Comparison of ENCODE assay signal across 19 cellular contexts in the genomic region with DNA sequence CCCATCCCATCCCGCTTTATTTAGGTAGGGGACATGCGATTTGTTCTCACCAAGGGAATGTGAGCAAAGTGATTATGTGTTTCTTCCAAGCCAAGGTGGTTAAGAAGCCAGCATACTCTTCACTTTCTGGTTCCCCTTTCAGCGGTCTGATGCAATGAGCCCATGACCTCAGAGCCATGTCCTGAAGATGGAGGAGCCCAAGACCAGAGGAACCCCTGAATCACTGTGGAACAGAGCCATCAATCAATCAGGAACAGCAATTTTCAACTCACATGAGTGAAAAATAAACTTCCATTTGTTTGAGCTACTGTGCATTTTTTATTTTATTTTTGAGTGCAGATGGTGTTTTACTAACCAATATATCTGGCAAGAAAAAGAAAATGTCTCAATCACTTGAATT. TPM values are rescaled to one million over a fixed set of nuclear protein-coding genes. Genes with fewer than 3 reads are reported as not detected.
DNase-seq lines count a peak whose midpoint lies in the region; ATAC-seq, FAIRE-seq and TF ChIP-seq lines count a peak whose summit lies in the region.
"Had no signal": no experiment of that assay in that cellular context is flagged by ENCODE, and none has a peak within 500 bp of the region (broad histone marks: within the 10 kb centered on the region; RNA-seq: fewer than 3 reads in every experiment).

No MANE protein-coding gene starts in this region.

- FAIRE-seq in HepG2 (lab: Jason Lieb, UNC) (no peak), keratinocyte (lab: Jason Lieb, UNC) (peak; percentile 41), D721Med (lab: Jason Lieb, UNC) (no peak)
- FAIRE-seq: A549, H54 had no signal

- BruUV-seq in HepG2 (replicated peaks; lab: Mats Ljungman, UMichigan): no TSS peak

- POLR2A ChIA-PET in HepG2 (lab: Yijun Ruan, JAX): no interaction called here

- H2AFZ ChIP-seq in HepG2 (ENCODE audit: low read length) (no peak overlapping the region), OCI-LY3 (ENCODE audit: low read depth, low read length) (no peak overlapping the region), keratinocyte (ENCODE audit: control insufficient read depth, low read length) (no peak overlapping the region)

- TF ChIP-seq EP300 in HepG2 (IDR thresholded peaks at IDR 0.05; ENCODE audit: low read depth in 2 of 2, low read length in 2 of 2) (no peak), HepG2 (CRISPR knock-in tag; IDR thresholded peaks at IDR 0.05; ENCODE audit: borderline replicate concordance) (no peak), sigmoid colon (IDR thresholded peaks at IDR 0.05) (no peak)

- ATAC-seq in right lobe of liver: peak in 3 of 4 donors; percentile 39 to 49 (median 41)
- ATAC-seq in HepG2: no peak
- peak; percentile 69 for ATAC-seq in upper lobe of right lung
- ATAC-seq in GM21515 (IDR thresholded peaks at IDR 0.05; ENCODE audit: unreplicated experiment): no peak
- ATAC-seq: A549 had no signal

- no peaks in the 10 kb centered on the region; the same call in 1 of the 2 replicates for H4K20me1 ChIP-seq in HepG2 (ENCODE audit: insufficient read depth, low read length)
- H4K20me1 ChIP-seq in OCI-LY3 (ENCODE audit: insufficient read depth, low read length): peaks cover 8% of the 10 kb centered on the region; the same call in 1 of the 2 replicates
- H4K20me1 ChIP-seq in keratinocyte (ENCODE audit: control insufficient read depth, extremely low read depth, insufficient read depth, low read length): no peaks in the 10 kb centered on the region

- TF ChIP-seq CTCF in right lobe of liver (IDR thresholded peaks at IDR 0.05) (no peak), HepG2 (CRISPR knock-in tag; IDR thresholded peaks at IDR 0.05) (no peak), OCI-LY3 (IDR thresholded peaks at IDR 0.05; ENCODE audit: low read depth, low read length) (no peak), keratinocyte (optimal IDR thresholded peaks at IDR 0.05 in 1 of 3, IDR thresholded peaks at IDR 0.05 in 1 of 3, conservative IDR thresholded peaks at IDR 0.05 in 1 of 3; ENCODE audit: extremely low read depth in 1 of 3, insufficient read depth in 2 of 3, low read length in 3 of 3) (no peak), upper lobe of right lung (IDR thresholded peaks at IDR 0.05) (no peak), sigmoid colon (IDR thresholded peaks at IDR 0.05) (no peak), D721Med (IDR thresholded peaks at IDR 0.05; ENCODE audit: insufficient read depth, missing control alignments) (no peak)

- intact Hi-C loops in right lobe of liver (cut with DNase I): no loop called here
- intact Hi-C loops in HepG2 (cut with micrococcal nuclease; ENCODE audit: unreplicated experiment): no loop called here
- intact Hi-C loops in upper lobe of right lung (cut with DNase I): no loop called here
- intact Hi-C loops in sigmoid colon (cut with DNase I): no loop called here

- no peak for TF ChIP-seq RAD21 in HepG2 (CRISPR knock-in tag; IDR thresholded peaks at IDR 0.05)

- H3K4me2 ChIP-seq in HepG2 (ENCODE audit: low read depth, low read length) (no peak overlapping the region), OCI-LY3 (ENCODE audit: low read length) (peak overlapping the region; percentile 36), keratinocyte (ENCODE audit: control insufficient read depth, extremely low read depth, insufficient read depth, low read depth, low read length) (no peak overlapping the region)
- H3K4me2 ChIP-seq: A549 had no signal

- 85% methylated on average over 3 of the region's 3 CpGs for WGBS in right lobe of liver (ENCODE audit: insufficient coverage, low coverage, low lambda C conversion rate, missing lambda C conversion rate)
- WGBS in HepG2 (ENCODE audit: low lambda C conversion rate): 89% methylated on average over 3 of the region's 3 CpGs
- 87 to 96% methylated on average over 3 of the region's 3 CpGs for WGBS in sigmoid colon, 2 donors

- CTCF ChIA-PET in HepG2 (lab: Yijun Ruan, JAX; ENCODE audit: low intra/inter-chr PET ratio, low total read pairs): no interaction called here

- H3K4me1 ChIP-seq in right lobe of liver (peaks cover 0 to 38% (median 11%) of the 10 kb centered on the region in 4 donors), HepG2 (ENCODE audit: insufficient read depth, low read length) (peaks cover 32% of the 10 kb centered on the region), OCI-LY3 (ENCODE audit: low read length) (peaks cover 29% of the 10 kb centered on the region), keratinocyte (ENCODE audit: control insufficient read depth, extremely low read depth, insufficient read depth, low read length) (peaks cover 16% of the 10 kb centered on the region), upper lobe of right lung (peaks cover 4% of the 10 kb centered on the region), sigmoid colon (peaks cover 0 to 59% (median 42%) of the 10 kb centered on the region in 4 donors)
- H3K4me1 ChIP-seq: SJCRH30 had no signal

- no peak overlapping the region for H3K4me3 ChIP-seq in right lobe of liver
- no peak overlapping the region for H3K4me3 ChIP-seq in HepG2 (replicated peaks in 1 of 3; ENCODE audit: insufficient read depth in 1 of 3, low read depth in 2 of 3, low read length in 3 of 3)
- no peak overlapping the region for H3K4me3 ChIP-seq in OCI-LY3 (ENCODE audit: low read length)
- H3K4me3 ChIP-seq in keratinocyte (ENCODE audit: control insufficient read depth in 2 of 3, extremely low read depth in 1 of 3, insufficient read depth in 2 of 3, low read depth in 1 of 3, low read length in 3 of 3): no peak overlapping the region
- no peak overlapping the region for H3K4me3 ChIP-seq in upper lobe of right lung
- no peak overlapping the region for H3K4me3 ChIP-seq in sigmoid colon
- H3K4me3 ChIP-seq: A549, MG63, Peyer's patch, SJCRH30 had no signal

- H3K27ac ChIP-seq in right lobe of liver (no peak overlapping the region), HepG2 (ENCODE audit: extremely low read length, insufficient read depth, low read length) (no peak overlapping the region), OCI-LY3 (ENCODE audit: low read length) (no peak overlapping the region), keratinocyte (ENCODE audit: control insufficient read depth, insufficient read depth, low read length) (no peak overlapping the region), upper lobe of right lung (no peak overlapping the region), sigmoid colon (no peak overlapping the region)
- H3K27ac ChIP-seq: A549, Peyer's patch, SJCRH30 had no signal

- H3K9me1 ChIP-seq in keratinocyte (ENCODE audit: control insufficient read depth, extremely low read depth, insufficient read depth, low read length): no peaks in the 10 kb centered on the region

- no peaks in the 10 kb centered on the region for H3K36me3 ChIP-seq in right lobe of liver
- no peaks in the 10 kb centered on the region; a peak in 1 of 5 replicates for H3K36me3 ChIP-seq in HepG2 (replicated peaks in 1 of 2; ENCODE audit: control insufficient read depth in 1 of 2, insufficient read depth in 2 of 2, low read length in 2 of 2)
- no peaks in the 10 kb centered on the region for H3K36me3 ChIP-seq in OCI-LY3 (replicated peaks; ENCODE audit: low read depth, low read length)
- H3K36me3 ChIP-seq in keratinocyte (ENCODE audit: control insufficient read depth in 2 of 2, extremely low read depth in 1 of 2, insufficient read depth in 2 of 2, low read length in 2 of 2): no peaks in the 10 kb centered on the region
- no peaks in the 10 kb centered on the region for H3K36me3 ChIP-seq in upper lobe of right lung
- H3K36me3 ChIP-seq in sigmoid colon: no peaks in the 10 kb centered on the region
- H3K36me3 ChIP-seq: MG63, Peyer's patch, SJCRH30 had no signal

- H3K9me3 ChIP-seq in right lobe of liver (no peaks in the 10 kb centered on the region), HepG2 (ENCODE audit: low read length) (no peaks in the 10 kb centered on the region), OCI-LY3 (ENCODE audit: insufficient read depth, low read length) (no peaks in the 10 kb centered on the region), keratinocyte (ENCODE audit: control insufficient read depth, low read depth, low read length) (no peaks in the 10 kb centered on the region), upper lobe of right lung (no peaks in the 10 kb centered on the region), sigmoid colon (no peaks in the 10 kb centered on the region)
- H3K9me3 ChIP-seq: A549, MG63, Peyer's patch, SJCRH30 had no signal

- H3K79me2 ChIP-seq in HepG2 (ENCODE audit: insufficient read depth, low read length) (peaks cover 69% of the 10 kb centered on the region), OCI-LY3 (ENCODE audit: low read length) (no peaks in the 10 kb centered on the region), keratinocyte (ENCODE audit: control insufficient read depth, insufficient read depth, low read length) (no peaks in the 10 kb centered on the region)

- H3K27me3 ChIP-seq in right lobe of liver (no peaks in the 10 kb centered on the region), HepG2 (ENCODE audit: control insufficient read depth in 1 of 2, insufficient read depth in 2 of 2, low read length in 2 of 2) (no peaks in the 10 kb centered on the region), OCI-LY3 (ENCODE audit: low read depth, low read length) (peaks cover 63% of the 10 kb centered on the region), keratinocyte (ENCODE audit: control insufficient read depth, extremely low read depth, insufficient read depth, low read length) (no peaks in the 10 kb centered on the region), upper lobe of right lung (no peaks in the 10 kb centered on the region), sigmoid colon (no peaks in the 10 kb centered on the region)
- H3K27me3 ChIP-seq: MG63, Peyer's patch, SJCRH30 had no signal

- DNase-seq in right lobe of liver: peak in 1 of 3 donors; percentile 26
- no peak for DNase-seq in HepG2 (ENCODE audit: low spot score)
- no peak for DNase-seq in keratinocyte (ENCODE audit: low read depth, low spot score)
- no peak for DNase-seq in upper lobe of right lung
- no peak for DNase-seq in sigmoid colon
- no peak for DNase-seq in D721Med (ENCODE audit: insufficient read length, low spot score)
- DNase-seq: CD4-positive, CD25-positive, alpha-beta regulatory T cell; GF-D8; MG63; NCI-H1436; NCI-H226; NCI-H526 treated with DMSO at 0.1 percent for 48 hours; NK-92 treated with Interleukin-12 subunit alpha and Interleukin-12 subunit beta, amount 100 ng/mL, for 24 hours; SJCRH30 had no signal

- in situ Hi-C loops in HepG2 (cut with HindIII; ENCODE audit: extremely low pct_ligation_motif_present, low pct_unique_long_range_greater_than_20kb): no loop called here

- H3K9ac ChIP-seq in HepG2 (ENCODE audit: insufficient read depth, low read depth, low read length): no peak overlapping the region
- no peak overlapping the region for H3K9ac ChIP-seq in OCI-LY3 (ENCODE audit: low read length)
- no peak overlapping the region for H3K9ac ChIP-seq in keratinocyte (ENCODE audit: control insufficient read depth, extremely low read depth, insufficient read depth, low read length)

- TF ChIP-seq POLR2A in right lobe of liver (IDR thresholded peaks at IDR 0.05) (no peak), HepG2 (IDR thresholded peaks at IDR 0.05; ENCODE audit: insufficient read depth in 1 of 2, low read depth in 2 of 2, low read length in 2 of 2) (no peak), sigmoid colon (IDR thresholded peaks at IDR 0.05) (no peak)

- dilution Hi-C loops in keratinocyte (cut with MboI; ENCODE audit: extremely low pct_ligation_motif_present, low sequenced_read_pairs): no loop called here

RNA-seq across cellular contexts. Expression of gene THRB, which starts 10.8 kb away (rescaled TPM):
- total RNA-seq in right lobe of liver: 10 to 100 TPM; 14.5 to 29.5 (median 17.3) TPM
- total RNA-seq in HepG2 (2016; rRNA removed; fragmentation: Illumina TruSeq; extraction: Trizol): 22.7 and 30.1 TPM in 2 replicates
- total RNA-seq in HepG2 (2016; cell fraction: cytosol; rRNA removed; fragmentation: Illumina TruSeq; extraction: Trizol; ENCODE audit: low read depth): 9.2 and 10.9 TPM in 2 replicates
- 20.4 and 24.3 TPM in 2 replicates for total RNA-seq in HepG2 (2016; cell fraction: insoluble cytoplasmic fraction; rRNA removed; fragmentation: Illumina TruSeq; extraction: Trizol)
- 16.1 and 18.6 TPM in 2 replicates for total RNA-seq in HepG2 (2016; cell fraction: membrane; rRNA removed; fragmentation: Illumina TruSeq; extraction: Trizol)
- total RNA-seq in HepG2 (2016; cell fraction: nucleus; rRNA removed; fragmentation: Illumina TruSeq; extraction: Trizol): 40.5 and 40.8 TPM in 2 replicates
- polyA plus RNA-seq in HepG2 (2011; rRNA removed): 4.3 and 4.7 TPM in 2 replicates
- 3.0 and 4.0 TPM in 2 replicates for polyA plus RNA-seq in HepG2 (2011; cell fraction: cytosol; rRNA removed)
- polyA plus RNA-seq in HepG2 (2011; cell fraction: nucleus; rRNA removed): 6.1 and 7.0 TPM in 2 replicates
- 7.5 and 9.3 TPM in 2 replicates for polyA plus RNA-seq in HepG2 (2012)
- polyA plus RNA-seq in HepG2 (2016; cell fraction: cytosol; fragmentation: Illumina TruSeq; extraction: Trizol; ENCODE audit: low read depth): 3.5 and 4.3 TPM in 2 replicates
- polyA plus RNA-seq in HepG2 (2016; cell fraction: insoluble cytoplasmic fraction; fragmentation: Illumina TruSeq; extraction: Trizol; ENCODE audit: low read depth): 14.8 and 17.3 TPM in 2 replicates
- 6.5 and 6.7 TPM in 2 replicates for polyA plus RNA-seq in HepG2 (2016; cell fraction: membrane; fragmentation: Illumina TruSeq; extraction: Trizol; ENCODE audit: low read depth)
- 14.6 and 17.3 TPM in 2 replicates for polyA plus RNA-seq in HepG2 (2016; cell fraction: nucleus; fragmentation: Illumina TruSeq; extraction: Trizol; ENCODE audit: insufficient read depth, low read depth)
- polyA minus RNA-seq in HepG2 (2011; rRNA and poly(A)+ RNA removed; ENCODE audit: low replicate concordance): 3.3 and 9.4 TPM in 2 replicates
- polyA minus RNA-seq in HepG2 (2011; cell fraction: cytosol; rRNA and poly(A)+ RNA removed): 8.1 and 8.3 TPM in 2 replicates
- polyA minus RNA-seq in HepG2 (2011; cell fraction: nucleus; rRNA and poly(A)+ RNA removed): 45.8 and 47.3 TPM in 2 replicates
- polyA plus RNA-seq in keratinocyte: 2.6 to 3.2 TPM (median 3.1 TPM) in 3 replicates
- 5.1 TPM for polyA plus RNA-seq in keratinocyte (2011; ENCODE audit: low read depth)
- 2.9 and 4.1 TPM in 2 replicates for polyA plus RNA-seq in keratinocyte (2011; cell fraction: cytosol; rRNA removed)
- 4.0 and 4.3 TPM in 2 replicates for polyA plus RNA-seq in keratinocyte (2011; cell fraction: nucleus; rRNA removed)
- 2.5 and 4.8 TPM in 2 replicates for polyA plus RNA-seq in keratinocyte (2012; ENCODE audit: low replicate concordance)
- 5.7 to 9.7 TPM (median 5.8 TPM) in 3 replicates for polyA minus RNA-seq in keratinocyte
- 2.3 TPM for polyA minus RNA-seq in keratinocyte (2011; cell fraction: cytosol; rRNA and poly(A)+ RNA removed)
- 6.9 and 9.1 TPM in 2 replicates for polyA minus RNA-seq in keratinocyte (2011; cell fraction: nucleus; rRNA and poly(A)+ RNA removed)
- 19.7 TPM for total RNA-seq in upper lobe of right lung
- total RNA-seq in sigmoid colon: 10 to 100 TPM; 29.7 to 49.5 (median 35.6) TPM
- polyA plus RNA-seq in sigmoid colon: 10 to 100 TPM in 2 of 3 donors, 1 to 10 TPM in 1; 7.2 to 10.6 (median 10.2) TPM
- total RNA-seq: SJCRH30 had no signal
- polyA plus RNA-seq: CD4-positive, CD25-positive, alpha-beta regulatory T cell had no signal

Comparison
In these comparisons a context has a peak if more than half of its experiments do, and no peak if none do; other contexts are left out.
1. ATAC-seq: peak in right lobe of liver (3 of 4) and upper lobe of right lung (single experiment); none in HepG2 (single experiment) and GM21515 (single experiment).